In the genomic region with DNA sequence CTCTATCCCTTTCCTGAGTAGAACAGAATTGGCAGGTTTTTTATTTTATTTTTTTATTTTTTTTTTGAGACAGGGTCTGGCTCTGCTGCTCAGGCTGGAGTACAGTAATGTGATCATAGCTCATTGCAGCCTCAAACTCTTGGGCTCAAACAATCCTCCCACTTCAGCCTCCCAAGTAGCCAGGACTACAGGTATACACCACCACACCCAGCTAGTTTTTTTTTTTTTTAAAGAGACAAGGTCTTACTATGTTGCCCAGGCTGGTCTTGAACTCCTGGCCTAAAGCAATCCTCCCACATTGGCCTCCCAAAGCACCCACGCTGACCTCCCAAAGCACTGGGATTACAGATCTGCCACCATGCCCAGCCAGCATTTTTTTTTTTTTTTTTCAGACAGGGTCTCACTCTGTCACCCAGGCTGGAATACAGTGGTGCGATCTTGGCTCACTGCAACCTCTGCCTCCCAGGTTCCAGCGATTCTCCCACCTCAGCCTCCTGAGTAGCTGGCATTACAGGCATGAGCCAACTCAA, we compare ENCODE assay signal across 2 cellular contexts. TPM values are rescaled to one million over a fixed set of nuclear protein-coding genes. Genes with fewer than 3 reads are reported as not detected.
"Had no signal": no experiment of that assay in that cellular context is flagged by ENCODE, and none has a peak within 500 bp of the region (broad histone marks: within the 10 kb centered on the region; RNA-seq: fewer than 3 reads in every experiment).

No MANE protein-coding gene starts in this region.

RNA-seq across cellular contexts. Expression of a gene that starts 24.1 kb away (rescaled TPM):
- total RNA-seq: epithelial cell of proximal tubule had no signal
- polyA plus RNA-seq: immature natural killer cell had no signal
